ENCODE assay signal across 1 cellular context in genomic region chr12:27462151-27462694, GRCh38.
TF ChIP-seq lines count a peak whose summit lies in the region.

No MANE protein-coding gene starts in this region.

TF ChIP-seq in HepG2, 621 proteins besides CTCF, POLR2A, EP300 and RAD21 (continued from another document):
- TF ChIP-seq ZNF350 (CRISPR knock-in tag; IDR thresholded peaks at IDR 0.05; ENCODE audit: borderline replicate concordance, low read depth) (no peak), CBX1 (IDR thresholded peaks at IDR 0.05; ENCODE audit: low read depth) (no peak), GFI1 (CRISPR knock-in tag; IDR thresholded peaks at IDR 0.05; ENCODE audit: borderline replicate concordance) (no peak), LBX2 (CRISPR knock-in tag; IDR thresholded peaks at IDR 0.05; ENCODE audit: borderline replicate concordance) (no peak), CBX5 (CRISPR knock-in tag; IDR thresholded peaks at IDR 0.05; ENCODE audit: borderline replicate concordance) (no peak), ZMAT3 (CRISPR knock-in tag; conservative IDR thresholded peaks at IDR 0.05) (no peak), CREM (IDR thresholded peaks at IDR 0.05) (no peak), CREM (CRISPR knock-in tag; IDR thresholded peaks at IDR 0.05) (no peak), FOXA1 (IDR thresholded peaks at IDR 0.05) (no peak), FOXA1 (CRISPR knock-in tag; IDR thresholded peaks at IDR 0.05) (no peak), NR2C2 (CRISPR knock-in tag; IDR thresholded peaks at IDR 0.05; ENCODE audit: borderline replicate concordance) (no peak), ZNF570 (CRISPR knock-in tag; IDR thresholded peaks at IDR 0.05; ENCODE audit: borderline replicate concordance) (no peak), RFX3 (CRISPR knock-in tag; IDR thresholded peaks at IDR 0.05) (no peak)
- TF ChIP-seq, protein P1, sequence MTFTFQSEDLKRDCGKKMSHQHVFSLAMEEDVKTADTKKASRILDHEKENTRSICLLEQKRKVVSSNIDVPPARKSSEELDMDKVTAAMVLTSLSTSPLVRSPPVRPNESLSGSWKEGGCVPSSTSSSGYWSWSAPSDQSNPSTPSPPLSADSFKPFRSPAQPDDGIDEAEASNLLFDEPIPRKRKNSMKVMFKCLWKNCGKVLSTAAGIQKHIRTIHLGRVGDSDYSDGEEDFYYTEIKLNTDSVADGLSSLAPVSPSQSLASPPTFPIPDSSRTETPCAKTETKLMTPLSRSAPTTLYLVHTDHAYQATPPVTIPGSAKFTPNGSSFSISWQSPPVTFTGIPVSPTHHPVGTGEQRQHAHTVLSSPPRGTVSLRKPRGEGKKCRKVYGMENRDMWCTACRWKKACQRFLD (CRISPR knock-in tag; IDR thresholded peaks at IDR 0.05; ENCODE audit: borderline replicate concordance): no peak
- TF ChIP-seq, protein P2, sequence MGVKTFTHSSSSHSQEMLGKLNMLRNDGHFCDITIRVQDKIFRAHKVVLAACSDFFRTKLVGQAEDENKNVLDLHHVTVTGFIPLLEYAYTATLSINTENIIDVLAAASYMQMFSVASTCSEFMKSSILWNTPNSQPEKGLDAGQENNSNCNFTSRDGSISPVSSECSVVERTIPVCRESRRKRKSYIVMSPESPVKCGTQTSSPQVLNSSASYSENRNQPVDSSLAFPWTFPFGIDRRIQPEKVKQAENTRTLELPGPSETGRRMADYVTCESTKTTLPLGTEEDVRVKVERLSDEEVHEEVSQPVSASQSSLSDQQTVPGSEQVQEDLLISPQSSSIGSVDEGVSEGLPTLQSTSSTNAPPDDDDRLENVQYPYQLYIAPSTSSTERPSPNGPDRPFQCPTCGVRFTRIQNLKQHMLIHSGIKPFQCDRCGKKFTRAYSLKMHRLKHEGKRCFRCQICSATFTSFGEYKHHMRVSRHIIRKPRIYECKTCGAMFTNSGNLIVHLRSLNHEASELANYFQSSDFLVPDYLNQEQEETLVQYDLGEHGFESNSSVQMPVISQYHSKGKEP (CRISPR knock-in tag; IDR thresholded peaks at IDR 0.05): no peak
